8 cellular contexts compared by ENCODE assay signal in the genomic region with DNA sequence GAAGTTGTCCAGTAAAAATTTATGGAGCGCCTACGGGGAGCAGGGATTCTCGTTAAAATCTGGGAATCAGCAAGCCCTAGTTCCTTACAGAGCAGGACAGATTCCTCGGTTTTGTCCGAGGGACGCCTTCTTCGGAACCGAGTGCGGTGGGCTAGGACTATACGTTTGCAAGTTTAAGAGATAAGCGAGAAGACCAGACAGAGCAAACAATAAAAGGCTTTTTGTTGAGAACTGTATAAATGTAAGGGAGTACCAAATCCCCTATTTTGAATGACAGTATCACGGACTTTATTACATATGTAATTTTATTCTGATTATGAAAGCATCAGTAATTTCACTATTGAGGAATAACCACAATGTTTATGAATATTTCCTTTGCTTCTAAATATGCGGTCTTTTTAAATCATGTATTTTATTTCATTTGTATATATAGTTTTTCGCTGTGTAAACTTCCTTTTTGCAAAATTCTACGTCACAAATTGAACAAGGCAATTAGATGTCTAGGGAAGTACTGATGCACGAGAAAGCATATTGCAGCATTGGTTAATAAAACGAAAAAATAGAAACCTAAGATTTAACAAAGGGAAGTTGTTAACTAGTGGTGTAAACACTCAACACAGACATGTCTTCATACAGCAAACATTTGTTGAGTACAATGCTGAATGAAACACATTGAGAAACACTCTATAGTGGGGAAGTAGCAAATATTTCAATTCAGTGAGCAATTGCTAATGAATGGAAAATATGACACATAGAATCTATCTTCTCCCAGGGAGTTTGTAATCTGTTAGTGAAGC. TPM values are rescaled to one million over a fixed set of nuclear protein-coding genes. Genes with fewer than 3 reads are reported as not detected.
DNase-seq lines count a peak whose midpoint lies in the region; ATAC-seq and TF ChIP-seq lines count a peak whose summit lies in the region.

No MANE protein-coding gene starts in this region.

- intact Hi-C loops in stomach (cut with DNase I; ENCODE audit: low total_unique reads): no loop called here

- no peaks in the 10 kb centered on the region for H3K9me2 ChIP-seq in DOHH2 (replicated peaks; ENCODE audit: control insufficient read depth, low read length)

- TF ChIP-seq EP300 in stomach (IDR thresholded peaks at IDR 0.05): no peak

- ATAC-seq in HG03097 (IDR thresholded peaks at IDR 0.05; ENCODE audit: low FRiP score, unreplicated experiment): no peak

- H3K4me1 ChIP-seq in DOHH2 (ENCODE audit: control insufficient read depth, low read length) (peaks cover 34% of the 10 kb centered on the region), stomach (peaks cover 24 to 41% (median 32%) of the 10 kb centered on the region in 4 donors)

- peaks cover 45% of the 10 kb centered on the region for H3K79me2 ChIP-seq in DOHH2 (ENCODE audit: control insufficient read depth, low read length)

- WGBS in stomach, 5 donors: 8 to 13% (median 10%) methylated on average over 17 of the region's 17 CpGs

- H3K27me3 ChIP-seq in DOHH2 (ENCODE audit: control insufficient read depth, low read length) (peaks cover 6% of the 10 kb centered on the region; the same call in 1 of the 2 replicates), stomach (peaks cover 0 to under 1% (median under 1%) of the 10 kb centered on the region in 3 donors)

- H3K27ac ChIP-seq in DOHH2 (ENCODE audit: low read depth, low read length): peak overlapping the region; percentile 82
- peak overlapping the region; percentile 84 for H3K27ac ChIP-seq in angular gyrus (ENCODE audit: low read depth, low read length)
- H3K27ac ChIP-seq in stomach: peak overlapping the region; percentile 96 to 100 (median 99)

- peaks cover 6% of the 10 kb centered on the region; the same call in 1 of the 2 replicates for H3F3A ChIP-seq in DOHH2 (ENCODE audit: control insufficient read depth, insufficient read depth)

- TF ChIP-seq CTCF in DOHH2 (IDR thresholded peaks at IDR 0.05; ENCODE audit: low read depth, low read length, poor library complexity, severe bottlenecking) (no peak), LNCaP clone FGC (IDR thresholded peaks at IDR 0.05; ENCODE audit: control insufficient read depth, extremely low read depth, insufficient read depth) (no peak), stomach (IDR thresholded peaks at IDR 0.05) (no peak)

- no peak for TF ChIP-seq POLR2A in stomach (IDR thresholded peaks at IDR 0.05)

- H4K20me1 ChIP-seq in DOHH2 (ENCODE audit: control insufficient read depth, insufficient read depth, low read depth, low read length): peaks cover 23% of the 10 kb centered on the region

- H3K36me3 ChIP-seq in DOHH2 (ENCODE audit: control insufficient read depth, low read length): peaks cover 30% of the 10 kb centered on the region
- no peaks in the 10 kb centered on the region for H3K36me3 ChIP-seq in stomach

- H3K9me3 ChIP-seq in DOHH2 (ENCODE audit: control insufficient read depth, insufficient read depth, low read length): no peaks in the 10 kb centered on the region
- no peaks in the 10 kb centered on the region for H3K9me3 ChIP-seq in stomach

- peak overlapping the region; percentile 77 for H3K4me2 ChIP-seq in DOHH2 (ENCODE audit: low read length)

- H3K4me3 ChIP-seq in DOHH2 (ENCODE audit: low read length) (peak overlapping the region; percentile 94), LNCaP clone FGC (ENCODE audit: low read depth, low read length) (peak overlapping the region; percentile 69), stomach (peak overlapping the region; percentile 71 to 95 (median 88))

- DNase-seq in LNCaP clone FGC (ENCODE audit: low read depth): no peak
- DNase-seq in inferior parietal cortex (ENCODE audit: extremely low spot score): peak; percentile 48
- no peak for DNase-seq in stomach
- DNase-seq in DMS79 (lab: John Stamatoyannopoulos, UW): no peak
- DNase-seq in iPS-NIHi7 (ENCODE audit: extremely low spot score): no peak

RNA-seq across cellular contexts. Expression of a gene that starts 1.2 kb away (rescaled TPM):
- 100 to 1,000 TPM; 122 to 246 (median 170) TPM for total RNA-seq in stomach
- polyA plus RNA-seq in stomach: 10 to 100 TPM; 37.4 to 75.4 (median 48.7) TPM
